In genomic region chr14:101775756-101776292, GRCh38 we compare ENCODE assay signal across 21 cellular contexts. TPM values are rescaled to one million over a fixed set of nuclear protein-coding genes. Genes with fewer than 3 reads are reported as not detected.
DNase-seq lines count a peak whose midpoint lies in the region; ATAC-seq and TF ChIP-seq lines count a peak whose summit lies in the region.
"Had no signal": no experiment of that assay in that cellular context is flagged by ENCODE, and none has a peak within 500 bp of the region (broad histone marks: within the 10 kb centered on the region; RNA-seq: fewer than 3 reads in every experiment).

No MANE protein-coding gene starts in this region.

- no peak for TF ChIP-seq CTCF in activated CD8-positive, alpha-beta T cell treated with anti-CD3 and anti-CD28 coated beads for 36 hours (IDR thresholded peaks at IDR 0.05)
- no peak for TF ChIP-seq CTCF in hepatocyte (IDR thresholded peaks at IDR 0.05; ENCODE audit: poor library complexity)

- POLR2A ChIA-PET in activated CD8-positive, alpha-beta T cell treated with anti-CD3 and anti-CD28 coated beads, Interleukin-2, amount 10 ng/mL, durations not matched to agents 7 days and 5 days (lab: Charles Lee), result interaction anchor here (0.7 kb wide), 1 partner anchor 33 kb away, joined by 3 read pairs; no protein-coding TSS in a partner anchor
- POLR2A ChIA-PET in activated CD8-positive, alpha-beta T cell treated with anti-CD3 and anti-CD28 coated beads for 36 hours (lab: Charles Lee), result no interaction called here

- H3K27ac ChIP-seq in Karpas-422 (ENCODE audit: low read length) (peak overlapping the region; percentile 97), cingulate gyrus (ENCODE audit: low read depth, low read length) (peak overlapping the region; percentile 22), substantia nigra (ENCODE audit: low read depth, low read length, poor library complexity, severe bottlenecking) (peak overlapping the region; percentile 50), hepatocyte (no peak overlapping the region)
- H3K27ac ChIP-seq: HL-60, ovary had no signal

- H3K4me1 Mint-ChIP-seq in activated CD8-positive, alpha-beta T cell treated with anti-CD3 and anti-CD28 coated beads, Interleukin-2, amount 10 ng/mL, durations not matched to agents 7 days and 5 days (ENCODE audit: low read depth), result peaks cover 9% of the 10 kb centered on the region
- peaks cover 37% of the 10 kb centered on the region for H3K4me1 Mint-ChIP-seq in activated CD8-positive, alpha-beta T cell treated with anti-CD3 and anti-CD28 coated beads for 36 hours (ENCODE audit: low read depth)

- H3K36me3 ChIP-seq in Karpas-422 (ENCODE audit: insufficient read depth, low read length) (peaks cover 3% of the 10 kb centered on the region; the same call in 1 of the 2 replicates), hepatocyte (replicated peaks; ENCODE audit: insufficient read depth, low read depth) (no peaks in the 10 kb centered on the region)
- H3K36me3 ChIP-seq: esophagus squamous epithelium, ovary had no signal

- no peaks in the 10 kb centered on the region for H3K36me3 Mint-ChIP-seq in activated CD8-positive, alpha-beta T cell treated with anti-CD3 and anti-CD28 coated beads, Interleukin-2, amount 10 ng/mL, durations not matched to agents 7 days and 5 days (ENCODE audit: low read depth)
- peaks cover 4% of the 10 kb centered on the region for H3K36me3 Mint-ChIP-seq in activated CD8-positive, alpha-beta T cell treated with anti-CD3 and anti-CD28 coated beads for 36 hours (ENCODE audit: low read depth)

- peaks cover 68% of the 10 kb centered on the region for H3K4me1 ChIP-seq in Karpas-422 (ENCODE audit: low read length)
- H3K4me1 ChIP-seq in hepatocyte (ENCODE audit: insufficient read depth), result peaks cover 4% of the 10 kb centered on the region

- DNase-seq in activated CD8-positive, alpha-beta T cell treated with anti-CD3 and anti-CD28 coated beads, Interleukin-2, amount 10 ng/mL, durations not matched to agents 7 days and 5 days, result peak; percentile 8
- no peak for DNase-seq in activated CD8-positive, alpha-beta T cell treated with anti-CD3 and anti-CD28 coated beads for 36 hours
- DNase-seq in Karpas-422, result peak; percentile 65
- DNase-seq in substantia nigra (lab: John Stamatoyannopoulos, UW), result no peak
- no peak for DNase-seq in MV-4-11 (lab: John Stamatoyannopoulos, UW)
- DNase-seq in ecto neural progenitor cell (ENCODE audit: low spot score), result no peak
- DNase-seq in hepatocyte (ENCODE audit: low spot score), result no peak
- DNase-seq: activated CD4-positive, alpha-beta T cell treated with anti-CD3 and anti-CD28 coated beads, Interleukin-2, amount 10 ng/mL, durations not matched to agents 24 days and 14 days; effector memory CD4-positive, alpha-beta T cell; esophagus squamous epithelium; IMR-90; naive thymus-derived CD4-positive, alpha-beta T cell; NCI-H1092; NCI-H2081; NCI-H524; ovary; stimulated activated naive CD8-positive, alpha-beta T cell treated with anti-CD3 and anti-CD28 coated beads, Interleukin-15, amount 100 ng/mL, for 72 hours had no signal

- H3K27me3 ChIP-seq in Karpas-422 (ENCODE audit: low read length) (no peaks in the 10 kb centered on the region), hepatocyte (peaks cover 28% of the 10 kb centered on the region)
- H3K27me3 ChIP-seq: ovary had no signal

- CTCF ChIA-PET in activated CD8-positive, alpha-beta T cell treated with anti-CD3 and anti-CD28 coated beads, Interleukin-2, amount 10 ng/mL, durations not matched to agents 7 days and 5 days (lab: Charles Lee), result no interaction called here
- CTCF ChIA-PET in activated CD8-positive, alpha-beta T cell treated with anti-CD3 and anti-CD28 coated beads for 36 hours (lab: Charles Lee), result interaction anchor here (1.3 kb wide), 1 partner anchor 69 kb away, joined by 4 read pairs; no protein-coding TSS in a partner anchor

- H3K9me2 ChIP-seq in Karpas-422 (replicated peaks; ENCODE audit: insufficient read depth, low read length), result no peaks in the 10 kb centered on the region
- no peaks in the 10 kb centered on the region for H3K9me2 ChIP-seq in hepatocyte (replicated peaks; ENCODE audit: insufficient read depth)

- intact Hi-C loops in activated CD8-positive, alpha-beta T cell treated with anti-CD3 and anti-CD28 coated beads for 36 hours (cut with micrococcal nuclease), result no loop called here

- peak overlapping the region; percentile 49 for H3K4me3 ChIP-seq in Karpas-422 (ENCODE audit: low read length)
- H3K4me3 ChIP-seq in hepatocyte, result no peak overlapping the region
- H3K4me3 ChIP-seq: esophagus squamous epithelium, lung, ovary had no signal

- no peak overlapping the region for H3K27ac Mint-ChIP-seq in activated CD8-positive, alpha-beta T cell treated with anti-CD3 and anti-CD28 coated beads, Interleukin-2, amount 10 ng/mL, durations not matched to agents 7 days and 5 days
- no peak overlapping the region for H3K27ac Mint-ChIP-seq in activated CD8-positive, alpha-beta T cell treated with anti-CD3 and anti-CD28 coated beads for 36 hours
- H3K27ac Mint-ChIP-seq: activated CD4-positive, alpha-beta T cell treated with anti-CD3 and anti-CD28 coated beads, Interleukin-2, amount 10 ng/mL, durations not matched to agents 24 days and 14 days had no signal

- peaks cover 2% of the 10 kb centered on the region; the same call in 1 of the 2 replicates for H3K9me3 ChIP-seq in Karpas-422 (ENCODE audit: low read length)
- no peaks in the 10 kb centered on the region for H3K9me3 ChIP-seq in hepatocyte (ENCODE audit: low read depth)
- H3K9me3 ChIP-seq: esophagus squamous epithelium, ovary had no signal

- H3K4me2 ChIP-seq in Karpas-422 (ENCODE audit: low read depth, low read length, poor library complexity, severe bottlenecking), result peak overlapping the region; percentile 72
- H3K4me2 ChIP-seq in hepatocyte, result no peak overlapping the region

- peaks cover 17% of the 10 kb centered on the region for H3K27me3 Mint-ChIP-seq in activated CD8-positive, alpha-beta T cell treated with anti-CD3 and anti-CD28 coated beads, Interleukin-2, amount 10 ng/mL, durations not matched to agents 7 days and 5 days (ENCODE audit: low read depth)
- peaks cover 2% of the 10 kb centered on the region for H3K27me3 Mint-ChIP-seq in activated CD8-positive, alpha-beta T cell treated with anti-CD3 and anti-CD28 coated beads for 36 hours
- H3K27me3 Mint-ChIP-seq: central memory CD8-positive, alpha-beta T cell had no signal

- peak overlapping the region; percentile 66 for H3K9ac ChIP-seq in Karpas-422 (ENCODE audit: low read length)

- H4K20me1 ChIP-seq in Karpas-422 (ENCODE audit: insufficient read depth, low read depth, low read length), result peaks cover 10% of the 10 kb centered on the region; the same call in 1 of the 2 replicates
- H4K20me1 ChIP-seq in hepatocyte (ENCODE audit: insufficient read depth, poor library complexity, severe bottlenecking), result peaks cover 4% of the 10 kb centered on the region

- H2AFZ ChIP-seq in Karpas-422 (ENCODE audit: low read length), result peak overlapping the region; percentile 3; the same call in 1 of the 2 replicates
- no peak overlapping the region for H2AFZ ChIP-seq in hepatocyte

- H3K4me3 Mint-ChIP-seq in activated CD8-positive, alpha-beta T cell treated with anti-CD3 and anti-CD28 coated beads, Interleukin-2, amount 10 ng/mL, durations not matched to agents 7 days and 5 days, result no peak overlapping the region
- H3K4me3 Mint-ChIP-seq in activated CD8-positive, alpha-beta T cell treated with anti-CD3 and anti-CD28 coated beads for 36 hours, result no peak overlapping the region
- H3K4me3 Mint-ChIP-seq: activated CD4-positive, alpha-beta T cell treated with anti-CD3 and anti-CD28 coated beads, Interleukin-2, amount 10 ng/mL, durations not matched to agents 24 days and 14 days; central memory CD8-positive, alpha-beta T cell; naive thymus-derived CD4-positive, alpha-beta T cell; stimulated activated naive CD8-positive, alpha-beta T cell treated with anti-CD3 and anti-CD28 coated beads, Interleukin-15, amount 100 ng/mL, for 72 hours had no signal

- H3K9me3 Mint-ChIP-seq in activated CD8-positive, alpha-beta T cell treated with anti-CD3 and anti-CD28 coated beads, Interleukin-2, amount 10 ng/mL, durations not matched to agents 7 days and 5 days (ENCODE audit: insufficient read depth), result no peaks in the 10 kb centered on the region
- no peaks in the 10 kb centered on the region for H3K9me3 Mint-ChIP-seq in activated CD8-positive, alpha-beta T cell treated with anti-CD3 and anti-CD28 coated beads for 36 hours
- H3K9me3 Mint-ChIP-seq: activated CD4-positive, alpha-beta T cell treated with anti-CD3 and anti-CD28 coated beads, Interleukin-2, amount 10 ng/mL, durations not matched to agents 24 days and 14 days; central memory CD8-positive, alpha-beta T cell; naive thymus-derived CD4-positive, alpha-beta T cell; stimulated activated naive CD8-positive, alpha-beta T cell treated with anti-CD3 and anti-CD28 coated beads, Interleukin-15, amount 100 ng/mL, for 72 hours had no signal

- peaks cover 10% of the 10 kb centered on the region for H3K79me2 ChIP-seq in Karpas-422 (ENCODE audit: low read length)
- H3K79me2 ChIP-seq in hepatocyte, result peaks cover 7% of the 10 kb centered on the region

- no peak for ATAC-seq in activated CD8-positive, alpha-beta T cell treated with anti-CD3 and anti-CD28 coated beads, Interleukin-2, amount 10 ng/mL, durations not matched to agents 7 days and 5 days
- ATAC-seq in activated CD8-positive, alpha-beta T cell treated with anti-CD3 and anti-CD28 coated beads for 36 hours, result no peak
- ATAC-seq: naive thymus-derived CD4-positive, alpha-beta T cell; stimulated activated naive CD8-positive, alpha-beta T cell treated with anti-CD3 and anti-CD28 coated beads, Interleukin-15, amount 100 ng/mL, for 72 hours had no signal

- WGBS in hepatocyte (ENCODE audit: low lambda C conversion rate, missing lambda C conversion rate), result 85% methylated on average over 10 of the region's 10 CpGs

RNA-seq across cellular contexts. Expression of gene PPP2R5C, which starts 14.3 kb away (rescaled TPM):
- 100 to 1,000 TPM; 218 to 223 TPM for total RNA-seq in activated CD8-positive, alpha-beta T cell treated with anti-CD3 and anti-CD28 coated beads, Interleukin-2, amount 10 ng/mL, durations not matched to agents 7 days and 5 days
- 100 to 1,000 TPM; 238 to 242 TPM for total RNA-seq in activated CD8-positive, alpha-beta T cell treated with anti-CD3 and anti-CD28 coated beads for 36 hours
- 233 and 301 TPM in 2 replicates for total RNA-seq in Karpas-422 (2014; rRNA removed; shearing (Covaris generic); ENCODE audit: low replicate concordance)
- total RNA-seq in hepatocyte, result 69.0 and 78.0 TPM in 2 replicates
- polyA plus RNA-seq in hepatocyte, result 46.8 and 47.4 TPM in 2 replicates

Comparison
In these comparisons a context has a peak if more than half of its experiments do, and no peak if none do; other contexts are left out.
1. DNase-seq: peak in activated CD8-positive, alpha-beta T cell treated with anti-CD3 and anti-CD28 coated beads, Interleukin-2, amount 10 ng/mL, durations not matched to agents 7 days and 5 days (single experiment) and Karpas-422 (single experiment); none in activated CD8-positive, alpha-beta T cell treated with anti-CD3 and anti-CD28 coated beads for 36 hours (single experiment), substantia nigra (0 of 49), MV-4-11 (single experiment), ecto neural progenitor cell (single experiment) and hepatocyte (single experiment).